In genomic region chr3:138950701-138951100, GRCh38 we compare ENCODE assay signal across 16 cellular contexts. TPM values are rescaled to one million over a fixed set of nuclear protein-coding genes. Genes with fewer than 3 reads are reported as not detected.
DNase-seq lines count a peak whose midpoint lies in the region; ATAC-seq and TF ChIP-seq lines count a peak whose summit lies in the region.
"Had no signal": no experiment of that assay in that cellular context is flagged by ENCODE, and none has a peak within 500 bp of the region (broad histone marks: within the 10 kb centered on the region; RNA-seq: fewer than 3 reads in every experiment).

No MANE protein-coding gene starts in this region.

- no peak for TF ChIP-seq CTCF in dorsolateral prefrontal cortex (IDR thresholded peaks at IDR 0.05 in 54 of 56, conservative IDR thresholded peaks at IDR 0.05 in 2 of 56; ENCODE audit: low read depth in 1 of 56, partially characterized antibody in 56 of 56)

- intact Hi-C loops in dorsolateral prefrontal cortex (cut with DNase I) (no loop called here), left colon (cut with DNase I, micrococcal nuclease) (no loop called here)

- H3K27me3 ChIP-seq in dorsolateral prefrontal cortex, result peaks cover 3 to 89% (median 66%) of the 10 kb centered on the region in 45 donors

- no peak overlapping the region for H3K27ac ChIP-seq in dorsolateral prefrontal cortex
- H3K27ac ChIP-seq: breast epithelium, skin epidermis had no signal

- no peak overlapping the region for H3K27ac Mint-ChIP-seq in activated naive CD8-positive, alpha-beta T cell treated with anti-CD3 and anti-CD28 coated beads, Interleukin-2, amount 50 U/mL, for 24 hours
- no peak overlapping the region for H3K27ac Mint-ChIP-seq in memory B cell
- H3K27ac Mint-ChIP-seq in stimulated activated memory B cell treated with anti-CD40 and anti-IgM and Interleukin-4, amounts not matched to agents 10 μg/mL and 1 μg/mL and 100 μg/mL, for 72 hours, result no peak overlapping the region

- ATAC-seq in activated T-cell treated with anti-CD3 and anti-CD28 coated beads, Interleukin-2, amount 50 U/mL, for 4 hours, result no peak
- no peak for ATAC-seq in activated naive CD8-positive, alpha-beta T cell treated with anti-CD3 and anti-CD28 coated beads, Interleukin-2, amount 50 U/mL, for 24 hours
- ATAC-seq in memory B cell (ENCODE audit: low read depth) (no peak), left colon (no peak), HG02885 (IDR thresholded peaks at IDR 0.05; ENCODE audit: poor library complexity, unreplicated experiment) (no peak)
- ATAC-seq in stimulated activated memory B cell treated with anti-CD40 and anti-IgM and Interleukin-4, amounts not matched to agents 10 μg/mL and 1 μg/mL and 100 μg/mL, for 72 hours, result no peak

- peak overlapping the region; percentile 49 for H3K4me3 Mint-ChIP-seq in activated T-cell treated with anti-CD3 and anti-CD28 coated beads, Interleukin-2, amount 50 U/mL, for 4 hours
- peak overlapping the region; percentile 38 for H3K4me3 Mint-ChIP-seq in activated naive CD8-positive, alpha-beta T cell treated with anti-CD3 and anti-CD28 coated beads, Interleukin-2, amount 50 U/mL, for 24 hours
- H3K4me3 Mint-ChIP-seq in memory B cell, result peak overlapping the region; percentile 37
- peak overlapping the region; percentile 2 for H3K4me3 Mint-ChIP-seq in stimulated activated memory B cell treated with anti-CD40 and anti-IgM and Interleukin-4, amounts not matched to agents 10 μg/mL and 1 μg/mL and 100 μg/mL, for 72 hours

- peaks cover 53% of the 10 kb centered on the region for H3K27me3 Mint-ChIP-seq in activated T-cell treated with anti-CD3 and anti-CD28 coated beads, Interleukin-2, amount 50 U/mL, for 4 hours (ENCODE audit: low read depth)
- peaks cover 60% of the 10 kb centered on the region for H3K27me3 Mint-ChIP-seq in activated naive CD8-positive, alpha-beta T cell treated with anti-CD3 and anti-CD28 coated beads, Interleukin-2, amount 50 U/mL, for 24 hours
- H3K27me3 Mint-ChIP-seq in memory B cell, result peaks cover 26% of the 10 kb centered on the region
- H3K27me3 Mint-ChIP-seq in stimulated activated memory B cell treated with anti-CD40 and anti-IgM and Interleukin-4, amounts not matched to agents 10 μg/mL and 1 μg/mL and 100 μg/mL, for 72 hours, result peaks cover 61% of the 10 kb centered on the region

- peaks cover 20% of the 10 kb centered on the region for H3K4me1 Mint-ChIP-seq in activated T-cell treated with anti-CD3 and anti-CD28 coated beads, Interleukin-2, amount 50 U/mL, for 4 hours (ENCODE audit: low read depth)
- H3K4me1 Mint-ChIP-seq in activated naive CD8-positive, alpha-beta T cell treated with anti-CD3 and anti-CD28 coated beads, Interleukin-2, amount 50 U/mL, for 24 hours, result peaks cover 12% of the 10 kb centered on the region
- H3K4me1 Mint-ChIP-seq in memory B cell, result peaks cover 8% of the 10 kb centered on the region
- peaks cover 18% of the 10 kb centered on the region for H3K4me1 Mint-ChIP-seq in stimulated activated memory B cell treated with anti-CD40 and anti-IgM and Interleukin-4, amounts not matched to agents 10 μg/mL and 1 μg/mL and 100 μg/mL, for 72 hours

- no peaks in the 10 kb centered on the region for H3K36me3 Mint-ChIP-seq in activated T-cell treated with anti-CD3 and anti-CD28 coated beads, Interleukin-2, amount 50 U/mL, for 4 hours (ENCODE audit: insufficient read depth)
- no peaks in the 10 kb centered on the region for H3K36me3 Mint-ChIP-seq in activated naive CD8-positive, alpha-beta T cell treated with anti-CD3 and anti-CD28 coated beads, Interleukin-2, amount 50 U/mL, for 24 hours (ENCODE audit: low read depth)
- H3K36me3 Mint-ChIP-seq in memory B cell, result no peaks in the 10 kb centered on the region
- H3K36me3 Mint-ChIP-seq in stimulated activated memory B cell treated with anti-CD40 and anti-IgM and Interleukin-4, amounts not matched to agents 10 μg/mL and 1 μg/mL and 100 μg/mL, for 72 hours, result no peaks in the 10 kb centered on the region

- no peak for DNase-seq in activated T-cell treated with anti-CD3 and anti-CD28 coated beads, Interleukin-2, amount 50 U/mL, for 4 hours
- DNase-seq in activated T-cell treated with anti-CD3 and anti-CD28 coated beads, Interleukin-2, amount 50 U/mL, for 1 hour, result no peak
- DNase-seq in activated naive CD8-positive, alpha-beta T cell treated with anti-CD3 and anti-CD28 coated beads, Interleukin-2, amount 50 U/mL, for 24 hours, result no peak
- DNase-seq in memory B cell (ENCODE audit: low spot score in 2 of 2), result no peak
- DNase-seq in dorsolateral prefrontal cortex, result no peak
- DNase-seq in left colon, result no peak
- DNase-seq: activated CD4-positive, CD25-positive, alpha-beta regulatory T cell treated with anti-CD3 and anti-CD28 coated beads, Interleukin-2, amount 50 U/mL, for 72 hours; activated effector memory CD4-positive, alpha-beta T cell treated with Interleukin-2 at 50 U/mL for 16 hours; GOT3; kidney glomerular epithelial cell; NCI-H187; SW 1271 had no signal

- H3K9me3 Mint-ChIP-seq in activated T-cell treated with anti-CD3 and anti-CD28 coated beads, Interleukin-2, amount 50 U/mL, for 4 hours, result no peaks in the 10 kb centered on the region
- H3K9me3 Mint-ChIP-seq in activated naive CD8-positive, alpha-beta T cell treated with anti-CD3 and anti-CD28 coated beads, Interleukin-2, amount 50 U/mL, for 24 hours, result no peaks in the 10 kb centered on the region
- H3K9me3 Mint-ChIP-seq in memory B cell, result no peaks in the 10 kb centered on the region
- H3K9me3 Mint-ChIP-seq in stimulated activated memory B cell treated with anti-CD40 and anti-IgM and Interleukin-4, amounts not matched to agents 10 μg/mL and 1 μg/mL and 100 μg/mL, for 72 hours, result no peaks in the 10 kb centered on the region

- peak overlapping the region in 5 of 59 donors; percentile 48 to 62 (median 58) for H3K4me3 ChIP-seq in dorsolateral prefrontal cortex

RNA-seq across cellular contexts. Expression of gene FOXL2NB, which starts 3.7 kb away (rescaled TPM):
- total RNA-seq in activated T-cell treated with anti-CD3 and anti-CD28 coated beads, Interleukin-2, amount 50 U/mL, for 4 hours, result not detected
- total RNA-seq in dorsolateral prefrontal cortex (1 to 10 TPM in 16 of 120 experiments, under 1 TPM in 99, not detected in 5; 0.15 to 2.3 (median 0.55) TPM), left colon (not detected)

RNA-seq across cellular contexts. Expression of gene FOXL2, which starts 3.8 kb away (rescaled TPM):
- under 1 TPM in 1 of 3 donors, not detected in 2; 0.05 TPM for total RNA-seq in activated T-cell treated with anti-CD3 and anti-CD28 coated beads, Interleukin-2, amount 50 U/mL, for 4 hours
- total RNA-seq in dorsolateral prefrontal cortex, result 1 to 10 TPM in 13 of 120 experiments, under 1 TPM in 104, not detected in 3; 0.16 to 1.9 (median 0.58) TPM
- total RNA-seq in left colon, result not detected

RNA-seq across cellular contexts. Expression of gene PRR23A, which starts 55.4 kb away (rescaled TPM):
- not detected for total RNA-seq in activated T-cell treated with anti-CD3 and anti-CD28 coated beads, Interleukin-2, amount 50 U/mL, for 4 hours
- total RNA-seq in dorsolateral prefrontal cortex (not detected), left colon (not detected)
- total RNA-seq: breast epithelium had no signal
